1 cellular context compared by ENCODE assay signal in the genomic region with DNA sequence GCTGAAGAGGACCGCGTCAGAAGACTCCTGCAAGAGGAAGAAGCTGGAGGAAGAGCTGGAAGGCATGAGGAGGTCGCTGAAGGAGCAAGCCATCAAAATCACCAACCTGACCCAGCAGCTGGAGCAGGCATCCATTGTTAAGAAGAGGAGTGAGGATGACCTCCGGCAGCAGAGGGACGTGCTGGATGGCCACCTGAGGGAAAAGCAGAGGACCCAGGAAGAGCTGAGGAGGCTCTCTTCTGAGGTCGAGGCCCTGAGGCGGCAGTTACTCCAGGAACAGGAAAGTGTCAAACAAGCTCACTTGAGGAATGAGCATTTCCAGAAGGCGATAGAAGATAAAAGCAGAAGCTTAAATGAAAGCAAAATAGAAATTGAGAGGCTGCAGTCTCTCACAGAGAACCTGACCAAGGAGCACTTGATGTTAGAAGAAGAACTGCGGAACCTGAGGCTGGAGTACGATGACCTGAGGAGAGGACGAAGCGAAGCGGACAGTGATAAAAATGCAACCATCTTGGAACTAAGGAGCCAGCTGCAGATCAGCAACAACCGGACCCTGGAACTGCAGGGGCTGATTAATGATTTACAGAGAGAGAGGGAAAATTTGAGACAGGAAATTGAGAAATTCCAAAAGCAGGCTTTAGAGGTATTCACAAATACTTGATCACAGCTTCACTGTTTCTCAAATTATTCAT.
TF ChIP-seq lines count a peak whose summit lies in the region.

No MANE protein-coding gene starts in this region.

TF ChIP-seq in HepG2, 621 proteins besides CTCF, POLR2A, EP300 and RAD21 (continued from another document and continues in another):
- TF ChIP-seq, protein P1, sequence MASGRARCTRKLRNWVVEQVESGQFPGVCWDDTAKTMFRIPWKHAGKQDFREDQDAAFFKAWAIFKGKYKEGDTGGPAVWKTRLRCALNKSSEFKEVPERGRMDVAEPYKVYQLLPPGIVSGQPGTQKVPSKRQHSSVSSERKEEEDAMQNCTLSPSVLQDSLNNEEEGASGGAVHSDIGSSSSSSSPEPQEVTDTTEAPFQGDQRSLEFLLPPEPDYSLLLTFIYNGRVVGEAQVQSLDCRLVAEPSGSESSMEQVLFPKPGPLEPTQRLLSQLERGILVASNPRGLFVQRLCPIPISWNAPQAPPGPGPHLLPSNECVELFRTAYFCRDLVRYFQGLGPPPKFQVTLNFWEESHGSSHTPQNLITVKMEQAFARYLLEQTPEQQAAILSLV (CRISPR knock-in tag; IDR thresholded peaks at IDR 0.05; ENCODE audit: borderline replicate concordance) = no peak
- 0 out of 2 replicates have a peak, but pooled peaks have one; percentile 25 for TF ChIP-seq CC2D1A (CRISPR knock-in tag; IDR thresholded peaks at IDR 0.05)
- TF ChIP-seq, protein P2, sequence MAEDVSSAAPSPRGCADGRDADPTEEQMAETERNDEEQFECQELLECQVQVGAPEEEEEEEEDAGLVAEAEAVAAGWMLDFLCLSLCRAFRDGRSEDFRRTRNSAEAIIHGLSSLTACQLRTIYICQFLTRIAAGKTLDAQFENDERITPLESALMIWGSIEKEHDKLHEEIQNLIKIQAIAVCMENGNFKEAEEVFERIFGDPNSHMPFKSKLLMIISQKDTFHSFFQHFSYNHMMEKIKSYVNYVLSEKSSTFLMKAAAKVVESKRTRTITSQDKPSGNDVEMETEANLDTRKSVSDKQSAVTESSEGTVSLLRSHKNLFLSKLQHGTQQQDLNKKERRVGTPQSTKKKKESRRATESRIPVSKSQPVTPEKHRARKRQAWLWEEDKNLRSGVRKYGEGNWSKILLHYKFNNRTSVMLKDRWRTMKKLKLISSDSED (CRISPR knock-in tag; IDR thresholded peaks at IDR 0.05) = no peak
- TF ChIP-seq, protein P3, sequence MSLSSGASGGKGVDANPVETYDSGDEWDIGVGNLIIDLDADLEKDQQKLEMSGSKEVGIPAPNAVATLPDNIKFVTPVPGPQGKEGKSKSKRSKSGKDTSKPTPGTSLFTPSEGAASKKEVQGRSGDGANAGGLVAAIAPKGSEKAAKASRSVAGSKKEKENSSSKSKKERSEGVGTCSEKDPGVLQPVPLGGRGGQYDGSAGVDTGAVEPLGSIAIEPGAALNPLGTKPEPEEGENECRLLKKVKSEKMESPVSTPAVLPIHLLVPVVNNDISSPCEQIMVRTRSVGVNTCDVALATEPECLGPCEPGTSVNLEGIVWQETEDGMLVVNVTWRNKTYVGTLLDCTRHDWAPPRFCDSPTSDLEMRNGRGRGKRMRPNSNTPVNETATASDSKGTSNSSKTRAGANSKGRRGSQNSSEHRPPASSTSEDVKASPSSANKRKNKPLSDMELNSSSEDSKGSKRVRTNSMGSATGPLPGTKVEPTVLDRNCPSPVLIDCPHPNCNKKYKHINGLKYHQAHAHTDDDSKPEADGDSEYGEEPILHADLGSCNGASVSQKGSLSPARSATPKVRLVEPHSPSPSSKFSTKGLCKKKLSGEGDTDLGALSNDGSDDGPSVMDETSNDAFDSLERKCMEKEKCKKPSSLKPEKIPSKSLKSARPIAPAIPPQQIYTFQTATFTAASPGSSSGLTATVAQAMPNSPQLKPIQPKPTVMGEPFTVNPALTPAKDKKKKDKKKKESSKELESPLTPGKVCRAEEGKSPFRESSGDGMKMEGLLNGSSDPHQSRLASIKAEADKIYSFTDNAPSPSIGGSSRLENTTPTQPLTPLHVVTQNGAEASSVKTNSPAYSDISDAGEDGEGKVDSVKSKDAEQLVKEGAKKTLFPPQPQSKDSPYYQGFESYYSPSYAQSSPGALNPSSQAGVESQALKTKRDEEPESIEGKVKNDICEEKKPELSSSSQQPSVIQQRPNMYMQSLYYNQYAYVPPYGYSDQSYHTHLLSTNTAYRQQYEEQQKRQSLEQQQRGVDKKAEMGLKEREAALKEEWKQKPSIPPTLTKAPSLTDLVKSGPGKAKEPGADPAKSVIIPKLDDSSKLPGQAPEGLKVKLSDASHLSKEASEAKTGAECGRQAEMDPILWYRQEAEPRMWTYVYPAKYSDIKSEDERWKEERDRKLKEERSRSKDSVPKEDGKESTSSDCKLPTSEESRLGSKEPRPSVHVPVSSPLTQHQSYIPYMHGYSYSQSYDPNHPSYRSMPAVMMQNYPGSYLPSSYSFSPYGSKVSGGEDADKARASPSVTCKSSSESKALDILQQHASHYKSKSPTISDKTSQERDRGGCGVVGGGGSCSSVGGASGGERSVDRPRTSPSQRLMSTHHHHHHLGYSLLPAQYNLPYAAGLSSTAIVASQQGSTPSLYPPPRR (CRISPR knock-in tag; IDR thresholded peaks at IDR 0.05; ENCODE audit: borderline replicate concordance) = no peak
- no peak for TF ChIP-seq FIP1L1 (IDR thresholded peaks at IDR 0.05; ENCODE audit: borderline replicate concordance, insufficient read depth, low read depth, low read length)
- no peak for TF ChIP-seq HNRNPL (IDR thresholded peaks at IDR 0.05; ENCODE audit: low read depth, low read length)
- TF ChIP-seq GZF1 (CRISPR knock-in tag; IDR thresholded peaks at IDR 0.05) = no peak
- no peak for TF ChIP-seq NFE2 (CRISPR knock-in tag; IDR thresholded peaks at IDR 0.05)
- TF ChIP-seq ZNF589 (CRISPR knock-in tag; conservative IDR thresholded peaks at IDR 0.05) = no peak
- TF ChIP-seq ZNF644 (CRISPR knock-in tag; IDR thresholded peaks at IDR 0.05; ENCODE audit: low read depth) = no peak
- TF ChIP-seq, protein P4, sequence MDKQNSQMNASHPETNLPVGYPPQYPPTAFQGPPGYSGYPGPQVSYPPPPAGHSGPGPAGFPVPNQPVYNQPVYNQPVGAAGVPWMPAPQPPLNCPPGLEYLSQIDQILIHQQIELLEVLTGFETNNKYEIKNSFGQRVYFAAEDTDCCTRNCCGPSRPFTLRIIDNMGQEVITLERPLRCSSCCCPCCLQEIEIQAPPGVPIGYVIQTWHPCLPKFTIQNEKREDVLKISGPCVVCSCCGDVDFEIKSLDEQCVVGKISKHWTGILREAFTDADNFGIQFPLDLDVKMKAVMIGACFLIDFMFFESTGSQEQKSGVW (CRISPR knock-in tag; IDR thresholded peaks at IDR 0.05; ENCODE audit: borderline replicate concordance) = no peak
- TF ChIP-seq, protein P5, sequence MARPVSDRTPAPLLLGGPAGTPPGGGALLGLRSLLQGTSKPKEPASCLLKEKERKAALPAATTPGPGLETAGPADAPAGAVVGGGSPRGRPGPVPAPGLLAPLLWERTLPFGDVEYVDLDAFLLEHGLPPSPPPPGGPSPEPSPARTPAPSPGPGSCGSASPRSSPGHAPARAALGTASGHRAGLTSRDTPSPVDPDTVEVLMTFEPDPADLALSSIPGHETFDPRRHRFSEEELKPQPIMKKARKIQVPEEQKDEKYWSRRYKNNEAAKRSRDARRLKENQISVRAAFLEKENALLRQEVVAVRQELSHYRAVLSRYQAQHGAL (CRISPR knock-in tag; IDR thresholded peaks at IDR 0.05; ENCODE audit: not compliant biosample characterization) = no peak
- TF ChIP-seq KDM5B (CRISPR knock-in tag; IDR thresholded peaks at IDR 0.05; ENCODE audit: borderline replicate concordance) = no peak; the same call in 1 of the 2 replicates
- no peak for TF ChIP-seq KLF9 (CRISPR knock-in tag; IDR thresholded peaks at IDR 0.05; ENCODE audit: low read depth)
- TF ChIP-seq ZNF335 (CRISPR knock-in tag; IDR thresholded peaks at IDR 0.05) = no peak
- TF ChIP-seq ZNF292 (CRISPR knock-in tag; IDR thresholded peaks at IDR 0.05; ENCODE audit: borderline replicate concordance, low read depth) = peak; percentile 42; the same call in 1 of the 2 replicates
- TF ChIP-seq EHMT2 (IDR thresholded peaks at IDR 0.05; ENCODE audit: borderline replicate concordance, low read depth, low read length) = no peak
- TF ChIP-seq, protein P6, sequence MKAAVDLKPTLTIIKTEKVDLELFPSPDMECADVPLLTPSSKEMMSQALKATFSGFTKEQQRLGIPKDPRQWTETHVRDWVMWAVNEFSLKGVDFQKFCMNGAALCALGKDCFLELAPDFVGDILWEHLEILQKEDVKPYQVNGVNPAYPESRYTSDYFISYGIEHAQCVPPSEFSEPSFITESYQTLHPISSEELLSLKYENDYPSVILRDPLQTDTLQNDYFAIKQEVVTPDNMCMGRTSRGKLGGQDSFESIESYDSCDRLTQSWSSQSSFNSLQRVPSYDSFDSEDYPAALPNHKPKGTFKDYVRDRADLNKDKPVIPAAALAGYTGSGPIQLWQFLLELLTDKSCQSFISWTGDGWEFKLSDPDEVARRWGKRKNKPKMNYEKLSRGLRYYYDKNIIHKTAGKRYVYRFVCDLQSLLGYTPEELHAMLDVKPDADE (CRISPR knock-in tag; IDR thresholded peaks at IDR 0.05) = no peak
- TF ChIP-seq, protein P7, sequence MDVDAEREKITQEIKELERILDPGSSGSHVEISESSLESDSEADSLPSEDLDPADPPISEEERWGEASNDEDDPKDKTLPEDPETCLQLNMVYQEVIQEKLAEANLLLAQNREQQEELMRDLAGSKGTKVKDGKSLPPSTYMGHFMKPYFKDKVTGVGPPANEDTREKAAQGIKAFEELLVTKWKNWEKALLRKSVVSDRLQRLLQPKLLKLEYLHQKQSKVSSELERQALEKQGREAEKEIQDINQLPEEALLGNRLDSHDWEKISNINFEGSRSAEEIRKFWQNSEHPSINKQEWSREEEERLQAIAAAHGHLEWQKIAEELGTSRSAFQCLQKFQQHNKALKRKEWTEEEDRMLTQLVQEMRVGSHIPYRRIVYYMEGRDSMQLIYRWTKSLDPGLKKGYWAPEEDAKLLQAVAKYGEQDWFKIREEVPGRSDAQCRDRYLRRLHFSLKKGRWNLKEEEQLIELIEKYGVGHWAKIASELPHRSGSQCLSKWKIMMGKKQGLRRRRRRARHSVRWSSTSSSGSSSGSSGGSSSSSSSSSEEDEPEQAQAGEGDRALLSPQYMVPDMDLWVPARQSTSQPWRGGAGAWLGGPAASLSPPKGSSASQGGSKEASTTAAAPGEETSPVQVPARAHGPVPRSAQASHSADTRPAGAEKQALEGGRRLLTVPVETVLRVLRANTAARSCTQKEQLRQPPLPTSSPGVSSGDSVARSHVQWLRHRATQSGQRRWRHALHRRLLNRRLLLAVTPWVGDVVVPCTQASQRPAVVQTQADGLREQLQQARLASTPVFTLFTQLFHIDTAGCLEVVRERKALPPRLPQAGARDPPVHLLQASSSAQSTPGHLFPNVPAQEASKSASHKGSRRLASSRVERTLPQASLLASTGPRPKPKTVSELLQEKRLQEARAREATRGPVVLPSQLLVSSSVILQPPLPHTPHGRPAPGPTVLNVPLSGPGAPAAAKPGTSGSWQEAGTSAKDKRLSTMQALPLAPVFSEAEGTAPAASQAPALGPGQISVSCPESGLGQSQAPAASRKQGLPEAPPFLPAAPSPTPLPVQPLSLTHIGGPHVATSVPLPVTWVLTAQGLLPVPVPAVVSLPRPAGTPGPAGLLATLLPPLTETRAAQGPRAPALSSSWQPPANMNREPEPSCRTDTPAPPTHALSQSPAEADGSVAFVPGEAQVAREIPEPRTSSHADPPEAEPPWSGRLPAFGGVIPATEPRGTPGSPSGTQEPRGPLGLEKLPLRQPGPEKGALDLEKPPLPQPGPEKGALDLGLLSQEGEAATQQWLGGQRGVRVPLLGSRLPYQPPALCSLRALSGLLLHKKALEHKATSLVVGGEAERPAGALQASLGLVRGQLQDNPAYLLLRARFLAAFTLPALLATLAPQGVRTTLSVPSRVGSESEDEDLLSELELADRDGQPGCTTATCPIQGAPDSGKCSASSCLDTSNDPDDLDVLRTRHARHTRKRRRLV (CRISPR knock-in tag; IDR thresholded peaks at IDR 0.05) = no peak
- TF ChIP-seq MAFG (CRISPR knock-in tag; IDR thresholded peaks at IDR 0.05) = no peak
- no peak for TF ChIP-seq ZNF33B (CRISPR knock-in tag; IDR thresholded peaks at IDR 0.05)
- no peak for TF ChIP-seq ARHGAP35 (CRISPR knock-in tag; IDR thresholded peaks at IDR 0.05; ENCODE audit: borderline replicate concordance)
- no peak for TF ChIP-seq LCORL (IDR thresholded peaks at IDR 0.05)
- TF ChIP-seq LCORL (CRISPR knock-in tag; IDR thresholded peaks at IDR 0.05) = 0 out of 2 replicates have a peak, but pooled peaks have one; percentile 20
- TF ChIP-seq ZNF256 (CRISPR knock-in tag; conservative IDR thresholded peaks at IDR 0.05) = no peak
- TF ChIP-seq, protein P8, sequence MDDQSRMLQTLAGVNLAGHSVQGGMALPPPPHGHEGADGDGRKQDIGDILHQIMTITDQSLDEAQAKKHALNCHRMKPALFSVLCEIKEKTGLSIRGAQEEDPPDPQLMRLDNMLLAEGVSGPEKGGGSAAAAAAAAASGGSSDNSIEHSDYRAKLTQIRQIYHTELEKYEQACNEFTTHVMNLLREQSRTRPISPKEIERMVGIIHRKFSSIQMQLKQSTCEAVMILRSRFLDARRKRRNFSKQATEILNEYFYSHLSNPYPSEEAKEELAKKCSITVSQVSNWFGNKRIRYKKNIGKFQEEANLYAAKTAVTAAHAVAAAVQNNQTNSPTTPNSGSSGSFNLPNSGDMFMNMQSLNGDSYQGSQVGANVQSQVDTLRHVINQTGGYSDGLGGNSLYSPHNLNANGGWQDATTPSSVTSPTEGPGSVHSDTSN (CRISPR knock-in tag; IDR thresholded peaks at IDR 0.05; ENCODE audit: borderline replicate concordance) = no peak
- no peak for TF ChIP-seq ZBTB42 (CRISPR knock-in tag; IDR thresholded peaks at IDR 0.05)
- TF ChIP-seq, protein P9, sequence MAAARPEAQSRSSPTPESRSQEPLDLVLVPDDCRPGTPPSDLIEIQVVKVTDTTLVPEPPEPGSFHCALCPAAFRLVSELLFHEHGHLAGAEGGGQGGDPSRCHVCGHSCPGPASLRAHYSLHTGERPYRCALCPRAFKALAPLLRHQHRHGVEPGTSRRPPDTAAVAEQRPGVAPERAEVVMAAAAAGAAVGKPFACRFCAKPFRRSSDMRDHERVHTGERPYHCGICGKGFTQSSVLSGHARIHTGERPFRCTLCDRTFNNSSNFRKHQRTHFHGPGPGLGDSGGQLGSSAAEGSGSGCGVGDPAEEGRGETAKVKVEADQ (CRISPR knock-in tag; IDR thresholded peaks at IDR 0.05; ENCODE audit: borderline replicate concordance) = no peak
- no peak for TF ChIP-seq ZNF562 (CRISPR knock-in tag; IDR thresholded peaks at IDR 0.05; ENCODE audit: borderline replicate concordance)
- TF ChIP-seq ZNF879 (CRISPR knock-in tag; IDR thresholded peaks at IDR 0.05) = no peak
- TF ChIP-seq, protein P10, sequence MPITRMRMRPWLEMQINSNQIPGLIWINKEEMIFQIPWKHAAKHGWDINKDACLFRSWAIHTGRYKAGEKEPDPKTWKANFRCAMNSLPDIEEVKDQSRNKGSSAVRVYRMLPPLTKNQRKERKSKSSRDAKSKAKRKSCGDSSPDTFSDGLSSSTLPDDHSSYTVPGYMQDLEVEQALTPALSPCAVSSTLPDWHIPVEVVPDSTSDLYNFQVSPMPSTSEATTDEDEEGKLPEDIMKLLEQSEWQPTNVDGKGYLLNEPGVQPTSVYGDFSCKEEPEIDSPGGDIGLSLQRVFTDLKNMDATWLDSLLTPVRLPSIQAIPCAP (CRISPR knock-in tag; IDR thresholded peaks at IDR 0.05; ENCODE audit: low read depth) = no peak
- TF ChIP-seq SP4 (CRISPR knock-in tag; IDR thresholded peaks at IDR 0.05) = 0 out of 2 replicates have a peak, but pooled peaks have one; percentile 31
- no peak for TF ChIP-seq ZNF839 (CRISPR knock-in tag; IDR thresholded peaks at IDR 0.05; ENCODE audit: borderline replicate concordance)
- no peak for TF ChIP-seq FOSL1 (CRISPR knock-in tag; IDR thresholded peaks at IDR 0.05; ENCODE audit: borderline replicate concordance)
- 0 out of 2 replicates have a peak, but pooled peaks have one; percentile 17 for TF ChIP-seq ZNF788 (CRISPR knock-in tag; IDR thresholded peaks at IDR 0.05; ENCODE audit: borderline replicate concordance)
- no peak for TF ChIP-seq ZFP41 (CRISPR knock-in tag; IDR thresholded peaks at IDR 0.05; ENCODE audit: borderline replicate concordance)
- TF ChIP-seq KLF13 (CRISPR knock-in tag; IDR thresholded peaks at IDR 0.05) = no peak
